In the genomic region with DNA sequence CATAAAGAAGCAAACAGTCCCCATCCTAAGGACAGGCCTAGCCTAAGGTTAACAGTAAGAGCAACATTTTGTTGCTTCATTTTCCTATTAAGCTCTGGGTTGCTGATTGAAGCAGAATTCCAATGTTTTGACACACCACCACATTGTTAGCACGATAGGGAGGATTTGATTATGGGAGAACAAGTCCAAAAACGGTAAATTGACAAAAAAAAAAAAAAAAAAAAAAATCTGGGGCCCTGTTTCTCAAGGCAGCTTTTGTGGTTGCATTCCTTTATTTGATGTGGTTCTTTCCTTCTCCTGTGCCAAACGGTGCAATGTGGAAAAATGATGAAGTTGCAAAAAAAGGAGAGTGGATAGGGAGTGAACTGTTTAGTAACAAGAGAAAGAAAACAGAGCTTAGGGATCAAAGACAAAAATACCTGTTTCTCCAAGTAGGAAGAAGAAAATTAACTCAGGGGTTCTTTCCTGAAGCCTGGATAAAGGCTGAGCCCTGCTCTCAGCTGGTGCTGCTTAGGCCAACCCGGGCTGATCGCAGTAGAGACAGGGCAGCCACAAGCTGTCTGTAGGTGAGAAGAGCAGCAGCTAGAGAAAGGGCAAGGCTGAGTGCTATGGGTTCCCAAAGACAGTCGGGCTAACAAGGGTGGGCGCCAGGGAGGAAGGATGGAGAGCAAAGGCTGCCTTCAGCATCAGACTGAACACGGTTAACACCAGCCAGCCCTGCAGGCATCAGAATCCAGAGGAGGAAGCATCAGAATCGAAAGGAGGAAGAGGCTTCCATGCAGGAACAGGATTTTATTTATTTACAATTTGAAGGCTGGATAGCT, we compare ENCODE assay signal across 9 cellular contexts.
A peak's percentile ranks its signal among the peaks of the same experiment; 100 is the strongest.
DNase-seq lines count a peak whose midpoint lies in the region; ATAC-seq and TF ChIP-seq lines count a peak whose summit lies in the region.
"Had no signal": no experiment of that assay in that cellular context is flagged by ENCODE, and none has a peak within 500 bp of the region (broad histone marks: within the 10 kb centered on the region; RNA-seq: fewer than 3 reads in every experiment).

No MANE protein-coding gene starts in this region.

- TF ChIP-seq CTCF in A673 (conservative IDR thresholded peaks at IDR 0.05; ENCODE audit: low read depth, low read length), result no peak

- H3K36me3 ChIP-seq in A673 (ENCODE audit: insufficient read depth, low read length, poor library complexity, severe bottlenecking) (no peaks in the 10 kb centered on the region), mucosa of stomach (ENCODE audit: control insufficient read depth, insufficient read depth, low read length) (no peaks in the 10 kb centered on the region)

- ATAC-seq in GM21529 (IDR thresholded peaks at IDR 0.05; ENCODE audit: unreplicated experiment) (no peak), GM21367 (IDR thresholded peaks at IDR 0.05; ENCODE audit: unreplicated experiment) (no peak)

- POLR2A ChIA-PET in A673 (lab: Charles Lee; ENCODE audit: low non-redundant PET), result interaction anchor here (0.5 kb wide), 1 partner anchor 1628 kb away, joined by 3 read pairs; no protein-coding TSS in a partner anchor

- no peaks in the 10 kb centered on the region for H3K27me3 ChIP-seq in A673 (replicated peaks; ENCODE audit: insufficient read depth, low read depth, low read length, poor library complexity)
- H3K27me3 ChIP-seq in mucosa of stomach (ENCODE audit: control insufficient read depth, insufficient read depth, low read length), result no peaks in the 10 kb centered on the region

- H3K27ac ChIP-seq in A673 (ENCODE audit: low read depth, low read length, poor library complexity, severe bottlenecking), result no peak overlapping the region
- H3K27ac ChIP-seq in cingulate gyrus (ENCODE audit: low read depth, low read length), result peak overlapping the region; percentile 24

- peak; percentile 8 for DNase-seq in A673 (ENCODE audit: low spot score)
- DNase-seq in LHCN-M2 (ENCODE audit: low read depth), result peak; percentile 80
- no peak for DNase-seq in NCI-H2081 (lab: John Stamatoyannopoulos, UW)
- DNase-seq in SHP77 (lab: John Stamatoyannopoulos, UW), result no peak
- DNase-seq: activated CD8-positive, alpha-beta memory T cell treated with anti-CD3 and anti-CD28 coated beads, Interleukin-2, amount 50 U/mL, for 4 hours had no signal

- H3K9ac ChIP-seq in mucosa of stomach (ENCODE audit: low read length), result peak overlapping the region; percentile 50

- CTCF ChIA-PET in A673 (lab: Charles Lee), result no interaction called here

- BruUV-seq in A673 (replicated peaks; lab: Mats Ljungman, UMichigan), result no TSS peak

- intact Hi-C loops in A673 (cut with micrococcal nuclease; ENCODE audit: unreplicated experiment), result no loop called here

- H3K9me3 ChIP-seq in A673 (ENCODE audit: low read depth, low read length, poor library complexity, severe bottlenecking), result no peaks in the 10 kb centered on the region
- no peaks in the 10 kb centered on the region for H3K9me3 ChIP-seq in mucosa of stomach (ENCODE audit: control insufficient read depth, low read length)

- H3K4me3 ChIP-seq in A673 (ENCODE audit: low read depth, low read length, poor library complexity, severe bottlenecking) (no peak overlapping the region), mucosa of stomach (ENCODE audit: low read length) (no peak overlapping the region)

- no peaks in the 10 kb centered on the region for H3K4me1 ChIP-seq in A673 (ENCODE audit: insufficient read depth, low read length, poor library complexity, severe bottlenecking)
- H3K4me1 ChIP-seq in mucosa of stomach (ENCODE audit: control insufficient read depth, insufficient read depth, low read length), result peaks cover 27% of the 10 kb centered on the region

Comparison
In these comparisons a context has a peak if more than half of its experiments do, and no peak if none do; other contexts are left out.
1. DNase-seq: peak in A673 (single experiment) and LHCN-M2 (single experiment); none in NCI-H2081 (0 of 2) and SHP77 (0 of 2).